17 cellular contexts compared by ENCODE assay signal in the genomic region with DNA sequence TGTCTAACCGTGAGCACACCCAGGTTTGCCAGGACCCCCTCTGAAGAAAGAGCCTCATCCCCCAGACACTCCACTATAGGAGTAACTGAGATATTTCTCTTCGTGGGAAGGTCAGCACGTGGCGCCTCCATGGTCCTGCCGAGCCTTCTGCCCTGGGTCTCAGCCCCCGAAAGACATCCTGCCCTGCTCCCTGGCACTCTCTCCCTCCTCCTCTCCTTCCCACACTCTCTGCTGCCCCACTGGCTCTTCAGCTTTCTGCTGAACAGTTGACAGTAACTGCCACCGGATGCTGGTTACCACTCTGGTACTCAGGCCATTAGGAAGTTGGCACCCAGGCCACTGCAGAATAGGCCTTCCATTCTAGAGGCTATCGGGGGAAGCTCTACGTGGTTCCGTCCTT.
"Had no signal": no experiment of that assay in that cellular context is flagged by ENCODE, and none has a peak within 500 bp of the region (broad histone marks: within the 10 kb centered on the region; RNA-seq: fewer than 3 reads in every experiment).

No MANE protein-coding gene starts in this region.

- H3K27ac ChIP-seq: colonic mucosa, hepatocyte, right atrium auricular region, tibial artery, upper lobe of right lung had no signal

- H3K9me3 Mint-ChIP-seq: natural killer cell treated with Interleukin-12 subunit alpha and Interleukin-12 subunit beta and Interleukin-15 and Interleukin-18, amount 100 ng/mL, for 72 hours had no signal

- H3K27me3 ChIP-seq: colonic mucosa, hepatocyte, right atrium auricular region, tibial artery, upper lobe of right lung had no signal

- H3K4me3 Mint-ChIP-seq: natural killer cell treated with Interleukin-12 subunit alpha and Interleukin-12 subunit beta and Interleukin-15 and Interleukin-18, amount 100 ng/mL, for 72 hours had no signal

- H3K9me3 ChIP-seq: colonic mucosa, right atrium auricular region, tibial artery, upper lobe of right lung had no signal

- ATAC-seq: left colon; left ventricle myocardium superior; natural killer cell treated with Interleukin-12 subunit alpha and Interleukin-12 subunit beta and Interleukin-15 and Interleukin-18, amount 100 ng/mL, for 72 hours; upper lobe of right lung had no signal

- H3K4me1 ChIP-seq: colonic mucosa, upper lobe of right lung had no signal

- H3K79me2 ChIP-seq: hepatocyte had no signal

- H3K4me2 ChIP-seq: hepatocyte had no signal

- DNase-seq: colonic mucosa; effector CD4-positive, alpha-beta T cell; foreskin melanocyte; head of caudate nucleus; left colon; left ventricle myocardium superior; mesenchymal stem cell; midbrain; small intestine; stimulated activated CD4-positive, alpha-beta T cell treated with anti-CD3 and anti-CD28 coated beads, Interleukin-12 subunit alpha, Interleukin-12 subunit beta, amount 100 ng/mL, for 4 hours; stimulated activated naive CD4-positive, alpha-beta T cell treated with Interleukin-2 at 50 U/mL for 16 hours; upper lobe of right lung had no signal

- H3K4me3 ChIP-seq: colonic mucosa, hepatocyte, lung, right atrium auricular region, tibial artery, upper lobe of right lung had no signal

- H3K27ac Mint-ChIP-seq: natural killer cell treated with Interleukin-12 subunit alpha and Interleukin-12 subunit beta and Interleukin-15 and Interleukin-18, amount 100 ng/mL, for 72 hours had no signal

- H2AFZ ChIP-seq: hepatocyte had no signal

- FAIRE-seq: small intestine had no signal

- H3K36me3 ChIP-seq: colonic mucosa, right atrium auricular region, tibial artery, upper lobe of right lung had no signal
